1 cellular context compared by ENCODE assay signal in genomic region chr7:18997477-18998130, GRCh38.
TF ChIP-seq lines count a peak whose summit lies in the region.

No MANE protein-coding gene starts in this region.

TF ChIP-seq in WTC11, 78 proteins besides CTCF, POLR2A, EP300 and RAD21 (continued from another document):
- TF ChIP-seq ATF2 (CRISPR knock-in tag; IDR thresholded peaks at IDR 0.05; ENCODE audit: borderline replicate concordance, low read depth) (no peak), FOXK1 (CRISPR knock-in tag; IDR thresholded peaks at IDR 0.05) (no peak)
